ENCODE assay signal across 25 cellular contexts in the genomic region with DNA sequence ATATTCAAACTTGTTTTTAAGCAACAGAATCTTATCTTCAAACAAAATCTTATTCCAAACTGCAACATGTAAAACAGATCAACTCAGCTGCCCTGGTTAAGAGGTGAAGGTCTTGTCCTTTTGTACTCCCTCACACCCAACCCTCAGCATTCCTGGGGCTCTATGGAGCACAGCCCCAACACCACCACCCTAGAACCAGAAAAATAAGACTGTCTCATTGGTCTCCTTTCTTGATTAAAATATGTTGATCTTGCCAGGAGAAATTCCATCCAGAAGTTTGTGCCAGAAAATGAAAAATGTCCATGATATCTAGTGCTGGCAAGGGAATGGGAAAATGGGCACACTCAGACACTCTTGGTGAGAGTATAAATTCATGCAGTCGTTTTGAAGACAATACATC.
"Had no signal": no experiment of that assay in that cellular context is flagged by ENCODE, and none has a peak within 500 bp of the region (broad histone marks: within the 10 kb centered on the region; RNA-seq: fewer than 3 reads in every experiment).

No MANE protein-coding gene starts in this region.

- H3K36me3 ChIP-seq: left ventricle myocardium inferior, neutrophil, ovary, right atrium auricular region, tibial artery had no signal

- H3K27ac Mint-ChIP-seq: activated naive CD8-positive, alpha-beta T cell treated with anti-CD3 and anti-CD28 coated beads for 36 hours; memory B cell; natural killer cell treated with Interleukin-12 subunit alpha and Interleukin-12 subunit beta and Interleukin-15 and Interleukin-18, amount 100 ng/mL, for 72 hours; stimulated activated naive CD8-positive, alpha-beta T cell treated with anti-CD3 and anti-CD28 coated beads, Interleukin-15, Interleukin-2, amounts not matched to agents 100 ng/mL and 50 ng/mL, for 24 hours; T-helper 2 cell treated with Interferon-gamma antibody and Interleukin-4, amounts not matched to agents 5 μg/mL and 100 μg/mL, for 36 hours had no signal

- FAIRE-seq: frontal cortex had no signal

- H3K27me3 ChIP-seq: ovary, right atrium auricular region, tibial artery had no signal

- H3K27ac ChIP-seq: hepatocyte, left ventricle myocardium inferior, neutrophil, psoas muscle, right atrium auricular region, tibial artery had no signal

- H3K4me3 Mint-ChIP-seq: activated naive CD8-positive, alpha-beta T cell treated with anti-CD3 and anti-CD28 coated beads for 36 hours; memory B cell; natural killer cell treated with Interleukin-12 subunit alpha and Interleukin-12 subunit beta and Interleukin-15 and Interleukin-18, amount 100 ng/mL, for 72 hours; stimulated activated naive CD8-positive, alpha-beta T cell treated with anti-CD3 and anti-CD28 coated beads, Interleukin-15, Interleukin-2, amounts not matched to agents 100 ng/mL and 50 ng/mL, for 24 hours; T-helper 2 cell treated with Interferon-gamma antibody and Interleukin-4, amounts not matched to agents 5 μg/mL and 100 μg/mL, for 36 hours had no signal

- H3K9me3 Mint-ChIP-seq: activated naive CD8-positive, alpha-beta T cell treated with anti-CD3 and anti-CD28 coated beads for 36 hours; memory B cell; natural killer cell treated with Interleukin-12 subunit alpha and Interleukin-12 subunit beta and Interleukin-15 and Interleukin-18, amount 100 ng/mL, for 72 hours; stimulated activated naive CD8-positive, alpha-beta T cell treated with anti-CD3 and anti-CD28 coated beads, Interleukin-15, Interleukin-2, amounts not matched to agents 100 ng/mL and 50 ng/mL, for 24 hours; T-helper 2 cell treated with Interferon-gamma antibody and Interleukin-4, amounts not matched to agents 5 μg/mL and 100 μg/mL, for 36 hours had no signal

- H3K4me1 Mint-ChIP-seq: activated naive CD8-positive, alpha-beta T cell treated with anti-CD3 and anti-CD28 coated beads for 36 hours; memory B cell had no signal

- H2AFZ ChIP-seq: hepatocyte had no signal

- H3K9me3 ChIP-seq: left ventricle myocardium inferior, neutrophil, ovary, psoas muscle, right atrium auricular region, tibial artery had no signal

- H3K4me3 ChIP-seq: hepatocyte, left ventricle myocardium inferior, ovary, psoas muscle, right atrium auricular region, tibial artery had no signal

- H3K79me2 ChIP-seq: hepatocyte had no signal

- H3K4me1 ChIP-seq: psoas muscle had no signal

- ATAC-seq: natural killer cell treated with Interleukin-12 subunit alpha and Interleukin-12 subunit beta and Interleukin-15 and Interleukin-18, amount 100 ng/mL, for 72 hours; psoas muscle had no signal

- H3K4me2 ChIP-seq: hepatocyte had no signal

- H3K36me3 Mint-ChIP-seq: activated naive CD8-positive, alpha-beta T cell treated with anti-CD3 and anti-CD28 coated beads for 36 hours; memory B cell; natural killer cell treated with Interleukin-12 subunit alpha and Interleukin-12 subunit beta and Interleukin-15 and Interleukin-18, amount 100 ng/mL, for 72 hours had no signal

- DNase-seq: activated CD4-positive, alpha-beta T cell treated with anti-CD3 and anti-CD28 coated beads, Interleukin-2, amount 50 U/mL, for 4 hours; activated CD8-positive, alpha-beta memory T cell treated with anti-CD3 and anti-CD28 coated beads, Interleukin-2, amount 50 U/mL, for 48 hours; activated naive CD4-positive, alpha-beta T cell treated with Interleukin-2 at 50 U/mL for 16 hours; activated naive CD8-positive, alpha-beta T cell treated with anti-CD3 and anti-CD28 coated beads for 36 hours; activated T-cell treated with anti-CD3 and anti-CD28 coated beads, Interleukin-2, amount 50 U/mL, for 48 hours; amygdala; dermis blood vessel endothelial cell; effector CD8-positive, alpha-beta T cell; erythroblast; glutamatergic neuron; kidney glomerular epithelial cell; left ventricle myocardium inferior; ovary; psoas muscle; stimulated activated CD4-positive, alpha-beta T cell treated with anti-CD3 and anti-CD28 coated beads, Interleukin-12 subunit alpha, Interleukin-12 subunit beta, amount 100 ng/mL, for 4 hours; substantia nigra; tibial artery had no signal
